ENCODE assay signal across 1 cellular context in the genomic region with DNA sequence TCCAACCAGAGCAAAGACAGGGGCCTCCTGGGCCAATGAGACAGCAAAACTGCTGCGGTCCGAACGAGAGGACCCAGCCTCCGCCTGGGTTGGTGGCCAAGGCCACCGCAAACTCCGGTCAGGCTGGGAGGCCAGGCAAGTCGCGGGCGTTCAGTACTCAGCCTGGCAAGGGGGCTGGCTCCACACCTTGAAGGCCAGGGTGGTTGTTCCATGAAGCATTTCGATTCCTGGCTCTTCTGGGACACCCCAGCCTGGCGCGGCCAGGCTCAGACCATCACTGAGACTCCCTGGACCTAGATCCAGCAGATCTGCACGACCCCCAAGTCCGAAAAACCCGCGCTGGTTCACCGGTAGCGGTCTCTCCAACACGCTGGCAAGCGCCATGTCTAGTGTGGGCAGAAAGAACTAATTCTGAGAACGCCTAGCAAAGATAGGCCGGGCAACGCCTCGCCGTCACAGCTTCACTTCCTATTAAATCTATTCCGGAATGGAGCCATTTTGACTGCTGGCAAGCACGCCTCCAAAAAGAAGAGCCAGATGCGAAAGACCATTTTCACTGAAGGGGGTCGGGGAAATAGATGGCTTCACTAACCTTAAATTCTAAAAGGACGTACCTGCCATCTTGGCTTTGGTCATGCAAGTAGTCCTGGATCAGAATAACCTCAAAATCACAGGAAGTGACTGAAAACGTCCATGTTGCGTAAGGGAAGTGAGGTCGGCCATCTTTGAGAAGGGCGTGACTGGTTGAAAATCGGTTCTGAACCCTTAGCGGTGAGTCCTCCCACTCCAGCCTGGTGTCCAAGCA.
TF ChIP-seq lines count a peak whose summit lies in the region.

A gene (minus strand): TSS at position 403 of the 805 bp plus-strand sequence. CDS start 19 bp downstream, at position 384.

TF ChIP-seq in GM12878, 131 proteins besides CTCF, POLR2A, EP300 and RAD21 (continued from another document):
- TF ChIP-seq CREM (IDR thresholded peaks at IDR 0.05; ENCODE audit: low read depth) (peak; percentile 93), TAF1 (IDR thresholded peaks at IDR 0.05; ENCODE audit: borderline replicate concordance, low read depth, low read length) (peak; percentile 73; the same call in 1 of the 2 replicates), RB1 (IDR thresholded peaks at IDR 0.05; ENCODE audit: borderline replicate concordance) (no peak), RFX5 (IDR thresholded peaks at IDR 0.05; ENCODE audit: low read depth, low read length) (peak; percentile 72)
- TF ChIP-seq, protein P1, sequence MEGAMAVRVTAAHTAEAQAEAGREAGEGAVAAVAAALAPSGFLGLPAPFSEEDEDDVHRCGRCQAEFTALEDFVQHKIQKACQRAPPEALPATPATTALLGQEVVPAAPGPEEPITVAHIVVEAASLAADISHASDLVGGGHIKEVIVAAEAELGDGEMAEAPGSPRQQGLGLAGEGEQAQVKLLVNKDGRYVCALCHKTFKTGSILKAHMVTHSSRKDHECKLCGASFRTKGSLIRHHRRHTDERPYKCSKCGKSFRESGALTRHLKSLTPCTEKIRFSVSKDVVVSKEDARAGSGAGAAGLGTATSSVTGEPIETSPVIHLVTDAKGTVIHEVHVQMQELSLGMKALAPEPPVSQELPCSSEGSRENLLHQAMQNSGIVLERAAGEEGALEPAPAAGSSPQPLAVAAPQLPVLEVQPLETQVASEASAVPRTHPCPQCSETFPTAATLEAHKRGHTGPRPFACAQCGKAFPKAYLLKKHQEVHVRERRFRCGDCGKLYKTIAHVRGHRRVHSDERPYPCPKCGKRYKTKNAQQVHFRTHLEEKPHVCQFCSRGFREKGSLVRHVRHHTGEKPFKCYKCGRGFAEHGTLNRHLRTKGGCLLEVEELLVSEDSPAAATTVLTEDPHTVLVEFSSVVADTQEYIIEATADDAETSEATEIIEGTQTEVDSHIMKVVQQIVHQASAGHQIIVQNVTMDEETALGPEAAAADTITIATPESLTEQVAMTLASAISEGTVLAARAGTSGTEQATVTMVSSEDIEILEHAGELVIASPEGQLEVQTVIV (IDR thresholded peaks at IDR 0.05; ENCODE audit: borderline replicate concordance, partially characterized antibody): peak; percentile 53
- TF ChIP-seq, protein P2, sequence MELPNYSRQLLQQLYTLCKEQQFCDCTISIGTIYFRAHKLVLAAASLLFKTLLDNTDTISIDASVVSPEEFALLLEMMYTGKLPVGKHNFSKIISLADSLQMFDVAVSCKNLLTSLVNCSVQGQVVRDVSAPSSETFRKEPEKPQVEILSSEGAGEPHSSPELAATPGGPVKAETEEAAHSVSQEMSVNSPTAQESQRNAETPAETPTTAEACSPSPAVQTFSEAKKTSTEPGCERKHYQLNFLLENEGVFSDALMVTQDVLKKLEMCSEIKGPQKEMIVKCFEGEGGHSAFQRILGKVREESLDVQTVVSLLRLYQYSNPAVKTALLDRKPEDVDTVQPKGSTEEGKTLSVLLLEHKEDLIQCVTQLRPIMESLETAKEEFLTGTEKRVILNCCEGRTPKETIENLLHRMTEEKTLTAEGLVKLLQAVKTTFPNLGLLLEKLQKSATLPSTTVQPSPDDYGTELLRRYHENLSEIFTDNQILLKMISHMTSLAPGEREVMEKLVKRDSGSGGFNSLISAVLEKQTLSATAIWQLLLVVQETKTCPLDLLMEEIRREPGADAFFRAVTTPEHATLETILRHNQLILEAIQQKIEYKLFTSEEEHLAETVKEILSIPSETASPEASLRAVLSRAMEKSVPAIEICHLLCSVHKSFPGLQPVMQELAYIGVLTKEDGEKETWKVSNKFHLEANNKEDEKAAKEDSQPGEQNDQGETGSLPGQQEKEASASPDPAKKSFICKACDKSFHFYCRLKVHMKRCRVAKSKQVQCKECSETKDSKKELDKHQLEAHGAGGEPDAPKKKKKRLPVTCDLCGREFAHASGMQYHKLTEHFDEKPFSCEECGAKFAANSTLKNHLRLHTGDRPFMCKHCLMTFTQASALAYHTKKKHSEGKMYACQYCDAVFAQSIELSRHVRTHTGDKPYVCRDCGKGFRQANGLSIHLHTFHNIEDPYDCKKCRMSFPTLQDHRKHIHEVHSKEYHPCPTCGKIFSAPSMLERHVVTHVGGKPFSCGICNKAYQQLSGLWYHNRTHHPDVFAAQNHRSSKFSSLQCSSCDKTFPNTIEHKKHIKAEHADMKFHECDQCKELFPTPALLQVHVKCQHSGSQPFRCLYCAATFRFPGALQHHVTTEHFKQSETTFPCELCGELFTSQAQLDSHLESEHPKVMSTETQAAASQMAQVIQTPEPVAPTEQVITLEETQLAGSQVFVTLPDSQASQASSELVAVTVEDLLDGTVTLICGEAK (IDR thresholded peaks at IDR 0.05; ENCODE audit: borderline replicate concordance): peak; percentile 96
TF ChIP-seq in GM12878: peak in this region for 45.
